In genomic region chr5:109688647-109688998, GRCh38 we compare ENCODE assay signal across 8 cellular contexts. TPM values are rescaled to one million over a fixed set of nuclear protein-coding genes. Genes with fewer than 3 reads are reported as not detected.
A peak's percentile ranks its signal among the peaks of the same experiment; 100 is the strongest.
DNase-seq lines count a peak whose midpoint lies in the region; ATAC-seq and TF ChIP-seq lines count a peak whose summit lies in the region.

No MANE protein-coding gene starts in this region.

- H3K36me3 ChIP-seq in PC-9 (ENCODE audit: low read depth) (no peaks in the 10 kb centered on the region), uterus (no peaks in the 10 kb centered on the region)

- H3K9me2 ChIP-seq in PC-9 (ENCODE audit: insufficient read depth) = no peaks in the 10 kb centered on the region

- BruUV-seq in PC-9 (replicated peaks; lab: Mats Ljungman, UMichigan) = TSS peak; percentile 89

- peak; percentile 47 for DNase-seq in NCI-H1092 treated with DMSO at 0.1 percent for 48 hours (lab: John Stamatoyannopoulos, UW)
- DNase-seq in NCI-H1092 (lab: John Stamatoyannopoulos, UW) = no peak
- DNase-seq in PC-9 = no peak
- DNase-seq in midbrain (lab: John Stamatoyannopoulos, UW) = peak; percentile 79
- DNase-seq in uterus = no peak
- DNase-seq in NK-92 treated with Interleukin-12 subunit alpha and Interleukin-12 subunit beta, amount 100 ng/mL, for 24 hours (lab: John Stamatoyannopoulos, UW) = no peak

- peak; percentile 6 for ATAC-seq in HG03354 (IDR thresholded peaks at IDR 0.05; ENCODE audit: poor library complexity, severe bottlenecking, unreplicated experiment)

- H3K4me2 ChIP-seq in PC-9 = peak overlapping the region; percentile 85

- peak overlapping the region; percentile 66 for H3K27ac ChIP-seq in PC-9
- peak overlapping the region; percentile 98 for H3K27ac ChIP-seq in cingulate gyrus (ENCODE audit: low read depth, low read length)
- peak overlapping the region; percentile 94 to 99 for H3K27ac ChIP-seq in uterus

- peak overlapping the region; percentile 95 for H2AFZ ChIP-seq in PC-9

- H3K79me2 ChIP-seq in PC-9 (ENCODE audit: low read depth) = peaks cover 21% of the 10 kb centered on the region

- H4K20me1 ChIP-seq in PC-9 (ENCODE audit: insufficient read depth) = no peaks in the 10 kb centered on the region

- no peak for TF ChIP-seq POLR2A in uterus (IDR thresholded peaks at IDR 0.05)

- CTCF ChIA-PET in PC-9 (lab: Charles Lee) = interaction anchor here (1.2 kb wide), 1 partner anchor 52 kb away, joined by 3 read pairs; no protein-coding TSS in a partner anchor

- intact Hi-C loops in PC-9 (cut with micrococcal nuclease; ENCODE audit: unreplicated experiment) = loop anchor here (2.0 to 5.0 kb wide), 4 partner anchors 156 to 1046 kb away; no protein-coding TSS in a partner anchor
- intact Hi-C loops in uterus (cut with DNase I; ENCODE audit: low total_unique reads) = no loop called here

- POLR2A ChIA-PET in PC-9 (lab: Charles Lee; ENCODE audit: unreplicated experiment) = interaction anchor here (0.6 kb wide), 1 partner anchor 475 kb away, joined by 3 read pairs; no protein-coding TSS in a partner anchor

- TF ChIP-seq CTCF in PC-9 (conservative IDR thresholded peaks at IDR 0.05) (peak; percentile 79), uterus (IDR thresholded peaks at IDR 0.05) (peak in 1 of 4 experiments; percentile 13)

- H3K27me3 ChIP-seq in PC-9 (ENCODE audit: insufficient read depth, low read depth) = no peaks in the 10 kb centered on the region
- no peaks in the 10 kb centered on the region for H3K27me3 ChIP-seq in uterus

- H3K4me1 ChIP-seq in PC-9 (replicated peaks; ENCODE audit: insufficient read depth) (peaks cover 13% of the 10 kb centered on the region), uterus (no peaks in the 10 kb centered on the region)

- no peaks in the 10 kb centered on the region for H3K9me3 ChIP-seq in PC-9 (ENCODE audit: insufficient read depth, low read depth)
- H3K9me3 ChIP-seq in uterus = no peaks in the 10 kb centered on the region

- H3K4me3 ChIP-seq in PC-9 (peak overlapping the region; percentile 91), uterus (peak overlapping the region; percentile 72 to 85)

- H3F3A ChIP-seq in PC-9 (ENCODE audit: insufficient read depth, low read depth) = peaks cover 13% of the 10 kb centered on the region; the same call in 1 of the 2 replicates

RNA-seq across cellular contexts. Expression of gene MAN2A1, which starts 1.1 kb away (rescaled TPM):
- total RNA-seq in PC-9 (2021) (26.3 and 27.3 TPM in 2 replicates), uterus (100 to 1,000 TPM in 1 of 4 donors, 10 to 100 TPM in 3; 22.8 to 109 (median 40.6) TPM)

Comparison
In these comparisons a context has a peak if more than half of its experiments do, and no peak if none do; other contexts are left out.
1. DNase-seq: peak in NCI-H1092 treated with DMSO at 0.1 percent for 48 hours (single experiment) and midbrain (single experiment); none in NCI-H1092 (single experiment), PC-9 (0 of 2), uterus (0 of 2) and NK-92 treated with Interleukin-12 subunit alpha and Interleukin-12 subunit beta, amount 100 ng/mL, for 24 hours (single experiment).
2. Peak in every context shown above with its lines, with median percentiles within 50 percentile points of each other: H3K27ac ChIP-seq.